In genomic region chr3:97235611-97236315, GRCh38 we compare ENCODE assay signal across 23 cellular contexts.
A peak's percentile ranks its signal among the peaks of the same experiment; 100 is the strongest.
DNase-seq lines count a peak whose midpoint lies in the region; ATAC-seq, FAIRE-seq and TF ChIP-seq lines count a peak whose summit lies in the region.
"Had no signal": no experiment of that assay in that cellular context is flagged by ENCODE, and none has a peak within 500 bp of the region (broad histone marks: within the 10 kb centered on the region; RNA-seq: fewer than 3 reads in every experiment).

No MANE protein-coding gene starts in this region.

- DNase-seq in HT-29 (ENCODE audit: low spot score) (peak; percentile 90), bronchial epithelial cell (ENCODE audit: low read depth) (peak; percentile 67), mesendoderm (no peak), NCI-H774 (lab: John Stamatoyannopoulos, UW) (no peak), HCEC 1CT (no peak)
- DNase-seq in activated naive CD8-positive, alpha-beta T cell treated with anti-CD3 and anti-CD28 coated beads, Interleukin-2, amount 50 U/mL, for 24 hours = no peak
- DNase-seq: BE2C; Caco-2; CD4-positive, CD25-positive, alpha-beta regulatory T cell; H7; Kasumi-1; MM.1S; NCI-H1092; NCI-H146; NCI-H2029 treated with DMSO at 0.1 percent for 48 hours; NCI-H510A; NCI-H748 treated with DMSO at 0.1 percent for 48 hours; RPMI8226 had no signal

- no peaks in the 10 kb centered on the region for H3K36me3 ChIP-seq in bronchial epithelial cell (ENCODE audit: control insufficient read depth, insufficient read depth, low read length)
- no peaks in the 10 kb centered on the region for H3K36me3 ChIP-seq in mesendoderm (ENCODE audit: control insufficient read depth, insufficient read depth, low read length)
- H3K36me3 ChIP-seq: BE2C, SJSA1 had no signal

- H4K8ac ChIP-seq in mesendoderm (ENCODE audit: low read depth, low read length) = no peak overlapping the region

- FAIRE-seq in A204.1 (lab: Jason Lieb, UNC) (peak; percentile 30), bronchial epithelial cell (lab: Jason Lieb, UNC) (no peak)

- peak overlapping the region; percentile 85 for H2BK15ac ChIP-seq in mesendoderm (replicated peaks; ENCODE audit: low read depth)

- H3K79me2 ChIP-seq in mesendoderm (ENCODE audit: control insufficient read depth, insufficient read depth, low read length) = no peaks in the 10 kb centered on the region

- H3K4me1 ChIP-seq in mesendoderm (ENCODE audit: control insufficient read depth, low read depth, low read length) = no peaks in the 10 kb centered on the region

- H3K4me3 Mint-ChIP-seq in activated naive CD8-positive, alpha-beta T cell treated with anti-CD3 and anti-CD28 coated beads, Interleukin-2, amount 50 U/mL, for 24 hours = no peak overlapping the region
- H3K4me3 Mint-ChIP-seq: CD4-positive, CD25-positive, alpha-beta regulatory T cell had no signal

- H3K79me1 ChIP-seq in mesendoderm (ENCODE audit: low read length) = no peaks in the 10 kb centered on the region

- H3K4me2 ChIP-seq in mesendoderm (ENCODE audit: low read length) = no peak overlapping the region

- H2BK5ac ChIP-seq in mesendoderm (ENCODE audit: low read length) = no peak overlapping the region

- ATAC-seq in activated naive CD8-positive, alpha-beta T cell treated with anti-CD3 and anti-CD28 coated beads, Interleukin-2, amount 50 U/mL, for 24 hours = no peak
- no peak for ATAC-seq in GM21447 (IDR thresholded peaks at IDR 0.05; ENCODE audit: unreplicated experiment)

- no peak overlapping the region for H2BK120ac ChIP-seq in mesendoderm (ENCODE audit: low read depth, low read length)

- no peak overlapping the region for H3K23ac ChIP-seq in mesendoderm (ENCODE audit: low read length)

- H3K56ac ChIP-seq in mesendoderm (ENCODE audit: low read length) = no peak overlapping the region

- no peak overlapping the region for H3K9ac ChIP-seq in mesendoderm (ENCODE audit: low read length)

- no peaks in the 10 kb centered on the region for H3K36me3 Mint-ChIP-seq in activated naive CD8-positive, alpha-beta T cell treated with anti-CD3 and anti-CD28 coated beads, Interleukin-2, amount 50 U/mL, for 24 hours (ENCODE audit: low read depth)
- H3K36me3 Mint-ChIP-seq: CD4-positive, CD25-positive, alpha-beta regulatory T cell; IgD-negative memory B cell had no signal

- no peak for TF ChIP-seq CTCF in bronchial epithelial cell (IDR thresholded peaks at IDR 0.05; ENCODE audit: insufficient read depth, low read length, severe bottlenecking)

- no peak overlapping the region for H2AK5ac ChIP-seq in mesendoderm (ENCODE audit: low read length)

- no peaks in the 10 kb centered on the region for H3K27me3 Mint-ChIP-seq in activated naive CD8-positive, alpha-beta T cell treated with anti-CD3 and anti-CD28 coated beads, Interleukin-2, amount 50 U/mL, for 24 hours
- H3K27me3 Mint-ChIP-seq: CD4-positive, CD25-positive, alpha-beta regulatory T cell; IgD-negative memory B cell had no signal

- no peaks in the 10 kb centered on the region for H3K27me3 ChIP-seq in bronchial epithelial cell (ENCODE audit: control insufficient read depth, insufficient read depth, low read length)
- no peaks in the 10 kb centered on the region for H3K27me3 ChIP-seq in mesendoderm (ENCODE audit: insufficient read depth, low read length, poor library complexity)
- H3K27me3 ChIP-seq: BE2C, SJSA1 had no signal

- no peak overlapping the region for H3K18ac ChIP-seq in mesendoderm (ENCODE audit: low read length)

- H3K4ac ChIP-seq in mesendoderm (ENCODE audit: low read depth, low read length) = no peak overlapping the region

- no peak overlapping the region for H3K27ac ChIP-seq in mesendoderm (ENCODE audit: low read depth, low read length)
- H3K27ac ChIP-seq: HL-60 had no signal

- H3K9me3 Mint-ChIP-seq in activated naive CD8-positive, alpha-beta T cell treated with anti-CD3 and anti-CD28 coated beads, Interleukin-2, amount 50 U/mL, for 24 hours = peaks cover 5% of the 10 kb centered on the region

- H3K4me3 ChIP-seq in bronchial epithelial cell (ENCODE audit: low read depth, low read length) = no peak overlapping the region
- H3K4me3 ChIP-seq in mesendoderm (ENCODE audit: low read length) = no peak overlapping the region
- H3K4me3 ChIP-seq: SJSA1 had no signal

- no peak overlapping the region for H4K5ac ChIP-seq in mesendoderm (ENCODE audit: low read length)

- no peak overlapping the region for H3K27ac Mint-ChIP-seq in activated naive CD8-positive, alpha-beta T cell treated with anti-CD3 and anti-CD28 coated beads, Interleukin-2, amount 50 U/mL, for 24 hours
- H3K27ac Mint-ChIP-seq: CD4-positive, CD25-positive, alpha-beta regulatory T cell; IgD-negative memory B cell had no signal

- H3K4me1 Mint-ChIP-seq in activated naive CD8-positive, alpha-beta T cell treated with anti-CD3 and anti-CD28 coated beads, Interleukin-2, amount 50 U/mL, for 24 hours = no peaks in the 10 kb centered on the region
- H3K4me1 Mint-ChIP-seq: CD4-positive, CD25-positive, alpha-beta regulatory T cell; IgD-negative memory B cell had no signal

Comparison
In these comparisons a context has a peak if more than half of its experiments do, and no peak if none do; other contexts are left out.
1. DNase-seq: peak in HT-29 (single experiment) and bronchial epithelial cell (single experiment); none in mesendoderm (single experiment), NCI-H774 (single experiment), activated naive CD8-positive, alpha-beta T cell treated with anti-CD3 and anti-CD28 coated beads, Interleukin-2, amount 50 U/mL, for 24 hours (single experiment) and HCEC 1CT (single experiment).